8 cellular contexts compared by ENCODE assay signal in the genomic region with DNA sequence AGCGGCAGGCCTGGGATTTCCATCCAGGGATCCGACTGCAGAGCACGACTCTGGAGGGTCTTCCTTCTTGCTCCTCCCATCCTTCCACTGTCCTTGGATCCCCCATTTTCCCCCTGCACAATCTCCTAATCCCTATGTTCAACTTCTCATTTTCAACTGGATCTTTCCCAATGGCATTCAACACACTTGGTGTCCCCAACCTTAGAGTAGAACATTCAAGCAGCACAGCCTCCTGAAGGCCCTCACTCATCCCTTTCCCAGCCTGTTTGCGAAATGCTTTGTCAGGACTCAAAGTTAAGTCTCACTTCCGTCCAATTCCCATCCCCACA. TPM values are rescaled to one million over a fixed set of nuclear protein-coding genes. Genes with fewer than 3 reads are reported as not detected.
DNase-seq lines count a peak whose midpoint lies in the region; ATAC-seq and TF ChIP-seq lines count a peak whose summit lies in the region.

No MANE protein-coding gene starts in this region.

- H3K27me3 ChIP-seq in GM06990 (replicated peaks; ENCODE audit: control insufficient read depth, insufficient read depth, low read length), result no peaks in the 10 kb centered on the region
- H3K27me3 ChIP-seq in esophagus squamous epithelium, result no peaks in the 10 kb centered on the region
- no peaks in the 10 kb centered on the region for H3K27me3 ChIP-seq in rectal smooth muscle tissue (ENCODE audit: control insufficient read depth, insufficient read depth, low read length)

- peak overlapping the region; percentile 71 for H3K9ac ChIP-seq in rectal smooth muscle tissue (ENCODE audit: low read length)

- DNase-seq in GM06990 (ENCODE audit: extremely low read depth, insufficient read length) (no peak), SK-MEL-5 (ENCODE audit: low read depth, low spot score) (peak; percentile 18), esophagus squamous epithelium (lab: John Stamatoyannopoulos, UW) (no peak), NCI-H226 (no peak), C1 segment of cervical spinal cord (lab: John Stamatoyannopoulos, UW) (no peak), NCI-H1417 (lab: John Stamatoyannopoulos, UW) (no peak)

- 28 to 29% methylated on average over 5 of the region's 5 CpGs for WGBS in esophagus squamous epithelium, 2 donors

- H3K9me3 ChIP-seq in esophagus squamous epithelium, result no peaks in the 10 kb centered on the region

- TF ChIP-seq CTCF in GM06990 (IDR thresholded peaks at IDR 0.05; ENCODE audit: insufficient read depth, low read length, poor library complexity, severe bottlenecking), result no peak
- TF ChIP-seq CTCF in esophagus squamous epithelium (IDR thresholded peaks at IDR 0.05), result no peak

- H3K27ac ChIP-seq in esophagus squamous epithelium (peak overlapping the region; percentile 87 to 92 (median 90)), rectal smooth muscle tissue (ENCODE audit: low read depth, low read length) (peak overlapping the region; percentile 71)

- H3K4me3 ChIP-seq in GM06990 (replicated peaks; ENCODE audit: low read depth, low read length), result peak overlapping the region; percentile 82
- peak overlapping the region; percentile 67 to 93 (median 84) for H3K4me3 ChIP-seq in esophagus squamous epithelium
- peak overlapping the region; percentile 88 for H3K4me3 ChIP-seq in rectal smooth muscle tissue (ENCODE audit: low read length)

- H3K4me1 ChIP-seq in esophagus squamous epithelium (peaks cover 12 to 30% (median 16%) of the 10 kb centered on the region in 3 donors), rectal smooth muscle tissue (ENCODE audit: control insufficient read depth, insufficient read depth, low read length) (peaks cover 10% of the 10 kb centered on the region)

- no peak for TF ChIP-seq POLR2A in esophagus squamous epithelium (IDR thresholded peaks at IDR 0.05)

- ATAC-seq in HG02678 (IDR thresholded peaks at IDR 0.05; ENCODE audit: unreplicated experiment), result no peak

- intact Hi-C loops in esophagus squamous epithelium (cut with DNase I), result loop anchor here (10.0 kb wide), 1 partner anchor 176 kb away; no protein-coding TSS in a partner anchor

- H3K36me3 ChIP-seq in GM06990 (ENCODE audit: control insufficient read depth, insufficient read depth, low read length), result peaks cover 23% of the 10 kb centered on the region
- peaks cover 19 to 49% (median 25%) of the 10 kb centered on the region in 3 donors for H3K36me3 ChIP-seq in esophagus squamous epithelium
- peaks cover 15% of the 10 kb centered on the region for H3K36me3 ChIP-seq in rectal smooth muscle tissue (ENCODE audit: control insufficient read depth, insufficient read depth, low read length)

- in situ Hi-C loops in SK-MEL-5 (cut with HindIII; ENCODE audit: low pct_unique_long_range_greater_than_20kb, low sequenced_read_pairs), result no loop called here

RNA-seq across cellular contexts. Expression of gene RPN1, which starts 32.3 kb away (rescaled TPM):
- total RNA-seq in SK-MEL-5 (2014; rRNA removed; shearing (Covaris generic)), result 570 and 632 TPM in 2 replicates
- 397 and 444 TPM in 2 replicates for polyA plus RNA-seq in SK-MEL-5 (2015; cell fraction: cytosol; rRNA removed)
- 47.7 and 59.8 TPM in 2 replicates for polyA plus RNA-seq in SK-MEL-5 (2015; cell fraction: nucleus; rRNA removed)
- 100 to 1,000 TPM; 126 to 228 (median 182) TPM for total RNA-seq in esophagus squamous epithelium
